In genomic region chr7:151518105-151518780, GRCh38 we compare ENCODE assay signal across 8 cellular contexts. TPM values are rescaled to one million over a fixed set of nuclear protein-coding genes. Genes with fewer than 3 reads are reported as not detected.
DNase-seq lines count a peak whose midpoint lies in the region; ATAC-seq and TF ChIP-seq lines count a peak whose summit lies in the region.

No MANE protein-coding gene starts in this region.

- H3K36me3 Mint-ChIP-seq in CD8-positive, alpha-beta memory T cell = peaks cover 0 to 11% (median 0%) of the 10 kb centered on the region in 3 donors
- peaks cover 24% of the 10 kb centered on the region for H3K36me3 Mint-ChIP-seq in activated CD8-positive, alpha-beta T cell treated with anti-CD3 and anti-CD28 coated beads for 36 hours (ENCODE audit: low read depth)

- intact Hi-C loops in activated CD8-positive, alpha-beta T cell treated with anti-CD3 and anti-CD28 coated beads for 36 hours (cut with micrococcal nuclease) = loop anchor here (5.0 kb wide), 2 partner anchors 46 to 114 kb away; no protein-coding TSS in a partner anchor

- H3K27ac Mint-ChIP-seq in CD8-positive, alpha-beta memory T cell = peak overlapping the region; percentile 86 to 98 (median 96)
- peak overlapping the region; percentile 90 for H3K27ac Mint-ChIP-seq in activated CD8-positive, alpha-beta T cell treated with anti-CD3 and anti-CD28 coated beads for 36 hours

- peaks cover 42% of the 10 kb centered on the region for H3K4me1 ChIP-seq in CD8-positive, alpha-beta memory T cell (ENCODE audit: insufficient read depth, low read length)
- peaks cover 22% of the 10 kb centered on the region for H3K4me1 ChIP-seq in effector memory CD4-positive, alpha-beta T cell (ENCODE audit: control insufficient read depth, insufficient read depth, low read length, poor library complexity, severe bottlenecking)

- peak overlapping the region; percentile 62 for H3K4me3 ChIP-seq in CD8-positive, alpha-beta memory T cell (ENCODE audit: low read length)
- peak overlapping the region; percentile 87 for H3K4me3 ChIP-seq in LNCaP clone FGC (ENCODE audit: low read depth, low read length)
- peak overlapping the region; percentile 85 for H3K4me3 ChIP-seq in effector memory CD4-positive, alpha-beta T cell (ENCODE audit: insufficient read depth, low read depth, low read length, poor library complexity, severe bottlenecking)

- POLR2A ChIA-PET in CD8-positive, alpha-beta memory T cell (lab: Charles Lee) = interaction anchor here (1.1 kb wide), 1 partner anchor 115 kb away, joined by 3 read pairs; no protein-coding TSS in a partner anchor
- POLR2A ChIA-PET in activated CD8-positive, alpha-beta T cell treated with anti-CD3 and anti-CD28 coated beads for 36 hours (lab: Charles Lee) = interaction anchor here (0.7 to 4.3 kb wide), 10 partner anchors 11 to 333 kb away, joined by 3 to 21 read pairs (median 3); no protein-coding TSS in a partner anchor

- TF ChIP-seq CTCF in LNCaP clone FGC (IDR thresholded peaks at IDR 0.05; ENCODE audit: control insufficient read depth, extremely low read depth, insufficient read depth) = peak; percentile 21; the same call in 1 of the 2 replicates
- no peak for TF ChIP-seq CTCF in activated CD8-positive, alpha-beta T cell treated with anti-CD3 and anti-CD28 coated beads for 36 hours (IDR thresholded peaks at IDR 0.05)

- peaks cover 46 to 64% (median 61%) of the 10 kb centered on the region in 3 donors for H3K4me1 Mint-ChIP-seq in CD8-positive, alpha-beta memory T cell
- H3K4me1 Mint-ChIP-seq in activated CD8-positive, alpha-beta T cell treated with anti-CD3 and anti-CD28 coated beads for 36 hours (ENCODE audit: low read depth) = peaks cover 47% of the 10 kb centered on the region

- no peaks in the 10 kb centered on the region for H3K36me3 ChIP-seq in CD8-positive, alpha-beta memory T cell (ENCODE audit: insufficient read depth, low read length)
- no peaks in the 10 kb centered on the region for H3K36me3 ChIP-seq in effector memory CD4-positive, alpha-beta T cell (ENCODE audit: control insufficient read depth, insufficient read depth, low read length)

- peak; percentile 15 for ATAC-seq in activated CD8-positive, alpha-beta T cell treated with anti-CD3 and anti-CD28 coated beads for 36 hours

- H3K9me3 ChIP-seq in CD8-positive, alpha-beta memory T cell (ENCODE audit: low read length) = no peaks in the 10 kb centered on the region
- no peaks in the 10 kb centered on the region for H3K9me3 ChIP-seq in effector memory CD4-positive, alpha-beta T cell (ENCODE audit: control insufficient read depth, low read length)

- CTCF ChIA-PET in CD8-positive, alpha-beta memory T cell (lab: Charles Lee) = no interaction called here
- CTCF ChIA-PET in activated CD8-positive, alpha-beta T cell treated with anti-CD3 and anti-CD28 coated beads for 36 hours (lab: Charles Lee) = interaction anchor here (3.7 kb wide), 1 partner anchor 114 kb away, joined by 17 read pairs; no protein-coding TSS in a partner anchor

- H3K4me3 Mint-ChIP-seq in CD8-positive, alpha-beta memory T cell = peak overlapping the region; percentile 85 to 97 (median 96)
- H3K4me3 Mint-ChIP-seq in activated CD8-positive, alpha-beta T cell treated with anti-CD3 and anti-CD28 coated beads for 36 hours = peak overlapping the region; percentile 95

- peaks cover 0 to 2% (median 0%) of the 10 kb centered on the region in 5 donors for H3K9me3 Mint-ChIP-seq in CD8-positive, alpha-beta memory T cell
- no peaks in the 10 kb centered on the region for H3K9me3 Mint-ChIP-seq in activated CD8-positive, alpha-beta T cell treated with anti-CD3 and anti-CD28 coated beads for 36 hours

- peak; percentile 28 to 66 (median 45) for DNase-seq in CD8-positive, alpha-beta memory T cell
- no peak for DNase-seq in LNCaP clone FGC (ENCODE audit: low read depth)
- DNase-seq in activated CD8-positive, alpha-beta T cell treated with anti-CD3 and anti-CD28 coated beads for 36 hours = peak; percentile 81
- peak; percentile 3 to 39 (median 33) for DNase-seq in effector memory CD4-positive, alpha-beta T cell
- DNase-seq in midbrain (lab: John Stamatoyannopoulos, UW) = peak; percentile 34
- peak; percentile 15 to 20 for DNase-seq in stimulated activated CD8-positive, alpha-beta memory T cell treated with anti-CD3 and anti-CD28 coated beads, Interleukin-4, amount 100 ng/mL, for 1 hour (ENCODE audit: low read depth in 2 of 2, low spot score in 1 of 2)
- no peak for DNase-seq in iPS-NIHi11 (ENCODE audit: low spot score)
- DNase-seq in SK-N-DZ (ENCODE audit: low spot score) = no peak

- no peaks in the 10 kb centered on the region for H3K27me3 ChIP-seq in CD8-positive, alpha-beta memory T cell (ENCODE audit: insufficient read depth, low read length, poor library complexity, severe bottlenecking)
- no peaks in the 10 kb centered on the region for H3K27me3 ChIP-seq in effector memory CD4-positive, alpha-beta T cell (replicated peaks; ENCODE audit: control insufficient read depth, insufficient read depth, low read length, poor library complexity, severe bottlenecking)

- H3K27ac ChIP-seq in CD8-positive, alpha-beta memory T cell (ENCODE audit: low read depth, low read length) = peak overlapping the region; percentile 80
- H3K27ac ChIP-seq in effector memory CD4-positive, alpha-beta T cell (ENCODE audit: insufficient read depth, low read length, poor library complexity, severe bottlenecking) = peak overlapping the region; percentile 86

- H3K27me3 Mint-ChIP-seq in CD8-positive, alpha-beta memory T cell = peaks cover 0 to 4% of the 10 kb centered on the region in 2 donors
- no peaks in the 10 kb centered on the region for H3K27me3 Mint-ChIP-seq in activated CD8-positive, alpha-beta T cell treated with anti-CD3 and anti-CD28 coated beads for 36 hours

RNA-seq across cellular contexts. Expression of gene RHEB, which starts 1.5 kb away (rescaled TPM):
- 10 to 100 TPM; 53.6 to 54.9 TPM for total RNA-seq in CD8-positive, alpha-beta memory T cell
- polyA plus RNA-seq in CD8-positive, alpha-beta memory T cell = 72.2 TPM
- total RNA-seq in activated CD8-positive, alpha-beta T cell treated with anti-CD3 and anti-CD28 coated beads for 36 hours = 10 to 100 TPM; 42.0 to 42.6 TPM
- 167 and 203 TPM in 2 replicates for polyA plus RNA-seq in SK-N-DZ (2014; cell fraction: cytosol; rRNA removed)
- polyA plus RNA-seq in SK-N-DZ (2014; cell fraction: nucleus; rRNA removed) = 118 and 142 TPM in 2 replicates

Comparison
In these comparisons a context has a peak if more than half of its experiments do, and no peak if none do; other contexts are left out.
1. DNase-seq: peak in CD8-positive, alpha-beta memory T cell (5 of 5), activated CD8-positive, alpha-beta T cell treated with anti-CD3 and anti-CD28 coated beads for 36 hours (single experiment), effector memory CD4-positive, alpha-beta T cell (3 of 3), midbrain (single experiment) and stimulated activated CD8-positive, alpha-beta memory T cell treated with anti-CD3 and anti-CD28 coated beads, Interleukin-4, amount 100 ng/mL, for 1 hour (2 of 2); none in LNCaP clone FGC (single experiment), iPS-NIHi11 (single experiment) and SK-N-DZ (single experiment).
2. Peak in every context shown above with its lines, with median percentiles within 50 percentile points of each other: H3K4me3 ChIP-seq.